In the genomic region with DNA sequence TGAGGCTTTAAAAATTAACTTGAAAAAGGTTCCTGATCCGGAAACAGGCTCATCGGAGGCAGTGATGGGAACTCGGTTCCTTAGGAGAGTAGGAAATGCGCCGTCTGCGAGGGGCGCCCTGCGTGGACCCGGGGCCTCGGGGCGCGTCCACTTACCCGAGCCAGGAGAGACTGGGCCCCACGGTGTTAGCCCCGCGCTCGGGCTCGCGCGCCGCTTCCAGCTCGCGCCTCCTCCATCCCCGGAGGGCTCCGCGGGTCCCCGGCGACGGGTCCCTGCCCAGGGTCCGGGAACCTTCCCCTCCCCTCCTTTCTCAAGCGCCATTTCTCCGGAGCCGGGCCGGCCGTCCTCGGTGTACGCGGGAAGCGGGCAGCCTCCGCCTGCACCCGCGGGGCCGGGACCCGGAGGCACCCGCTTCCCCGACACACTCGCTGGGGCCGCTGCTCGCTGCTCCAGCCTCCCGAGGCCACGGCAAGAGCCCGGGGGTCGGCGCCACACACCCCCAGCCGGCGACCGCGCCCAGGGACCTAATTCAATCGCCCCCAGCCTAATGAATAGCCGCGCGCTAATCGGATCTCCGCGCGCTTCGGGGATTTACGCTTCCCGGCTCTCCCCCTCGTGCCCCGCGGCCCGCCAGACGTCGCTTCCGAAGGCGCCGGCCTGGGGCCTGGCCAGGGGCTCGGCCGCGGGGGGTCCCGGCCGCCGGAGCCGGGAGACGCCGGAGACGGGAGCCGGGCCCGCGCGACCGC, we compare ENCODE assay signal across 1 cellular context.
TF ChIP-seq lines count a peak whose summit lies in the region.

No MANE protein-coding gene starts in this region.

TF ChIP-seq in GM12878, 131 proteins besides CTCF, POLR2A, EP300 and RAD21:
- TF ChIP-seq, protein P1, sequence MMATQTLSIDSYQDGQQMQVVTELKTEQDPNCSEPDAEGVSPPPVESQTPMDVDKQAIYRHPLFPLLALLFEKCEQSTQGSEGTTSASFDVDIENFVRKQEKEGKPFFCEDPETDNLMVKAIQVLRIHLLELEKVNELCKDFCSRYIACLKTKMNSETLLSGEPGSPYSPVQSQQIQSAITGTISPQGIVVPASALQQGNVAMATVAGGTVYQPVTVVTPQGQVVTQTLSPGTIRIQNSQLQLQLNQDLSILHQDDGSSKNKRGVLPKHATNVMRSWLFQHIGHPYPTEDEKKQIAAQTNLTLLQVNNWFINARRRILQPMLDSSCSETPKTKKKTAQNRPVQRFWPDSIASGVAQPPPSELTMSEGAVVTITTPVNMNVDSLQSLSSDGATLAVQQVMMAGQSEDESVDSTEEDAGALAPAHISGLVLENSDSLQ (IDR thresholded peaks at IDR 0.05): no peak
- peak; percentile 11 for TF ChIP-seq SUZ12 (IDR thresholded peaks at IDR 0.05; ENCODE audit: unreplicated experiment)
- no peak for TF ChIP-seq SMAD5 (IDR thresholded peaks at IDR 0.05; ENCODE audit: low read depth)
- no peak for TF ChIP-seq NR2C1 (IDR thresholded peaks at IDR 0.05)
- TF ChIP-seq HDAC6 (IDR thresholded peaks at IDR 0.05; ENCODE audit: unreplicated experiment): peak; percentile 68
- TF ChIP-seq IRF3 (IDR thresholded peaks at IDR 0.05): no peak
- no peak for TF ChIP-seq NBN (IDR thresholded peaks at IDR 0.05)
- no peak for TF ChIP-seq ATF7 (IDR thresholded peaks at IDR 0.05; ENCODE audit: low read depth)
- TF ChIP-seq SPI1 (IDR thresholded peaks at IDR 0.05; ENCODE audit: borderline replicate concordance, insufficient read depth, low read depth, low read length): no peak
- TF ChIP-seq, protein P2, sequence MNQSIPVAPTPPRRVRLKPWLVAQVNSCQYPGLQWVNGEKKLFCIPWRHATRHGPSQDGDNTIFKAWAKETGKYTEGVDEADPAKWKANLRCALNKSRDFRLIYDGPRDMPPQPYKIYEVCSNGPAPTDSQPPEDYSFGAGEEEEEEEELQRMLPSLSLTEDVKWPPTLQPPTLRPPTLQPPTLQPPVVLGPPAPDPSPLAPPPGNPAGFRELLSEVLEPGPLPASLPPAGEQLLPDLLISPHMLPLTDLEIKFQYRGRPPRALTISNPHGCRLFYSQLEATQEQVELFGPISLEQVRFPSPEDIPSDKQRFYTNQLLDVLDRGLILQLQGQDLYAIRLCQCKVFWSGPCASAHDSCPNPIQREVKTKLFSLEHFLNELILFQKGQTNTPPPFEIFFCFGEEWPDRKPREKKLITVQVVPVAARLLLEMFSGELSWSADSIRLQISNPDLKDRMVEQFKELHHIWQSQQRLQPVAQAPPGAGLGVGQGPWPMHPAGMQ (IDR thresholded peaks at IDR 0.05; ENCODE audit: borderline replicate concordance): no peak
- TF ChIP-seq SUPT20H (IDR thresholded peaks at IDR 0.05; ENCODE audit: borderline replicate concordance, control insufficient read depth, low read depth, low read length): no peak
- no peak for TF ChIP-seq KAT2A (conservative IDR thresholded peaks at IDR 0.05; ENCODE audit: control insufficient read depth, low read depth, low read length)
- no peak for TF ChIP-seq GABPA (IDR thresholded peaks at IDR 0.05; ENCODE audit: low read depth)
- no peak for TF ChIP-seq PAX8 (IDR thresholded peaks at IDR 0.05)
